ENCODE assay signal across 1 cellular context in genomic region chr7:66628361-66629221, GRCh38.
TF ChIP-seq lines count a peak whose summit lies in the region.

Gene KCTD7 (plus strand): TSS chr7:66628881. CDS start chr7:66629065, 184 bp downstream.

TF ChIP-seq in IMR-90, 13 proteins besides CTCF, POLR2A, EP300 and RAD21 (continued from another document):
- peak; percentile 87; the same call in 1 of the 2 replicates for TF ChIP-seq MAZ (IDR thresholded peaks at IDR 0.05; ENCODE audit: borderline replicate concordance, low read depth, low read length)
